Comparison of ENCODE assay signal across 18 cellular contexts in the genomic region with DNA sequence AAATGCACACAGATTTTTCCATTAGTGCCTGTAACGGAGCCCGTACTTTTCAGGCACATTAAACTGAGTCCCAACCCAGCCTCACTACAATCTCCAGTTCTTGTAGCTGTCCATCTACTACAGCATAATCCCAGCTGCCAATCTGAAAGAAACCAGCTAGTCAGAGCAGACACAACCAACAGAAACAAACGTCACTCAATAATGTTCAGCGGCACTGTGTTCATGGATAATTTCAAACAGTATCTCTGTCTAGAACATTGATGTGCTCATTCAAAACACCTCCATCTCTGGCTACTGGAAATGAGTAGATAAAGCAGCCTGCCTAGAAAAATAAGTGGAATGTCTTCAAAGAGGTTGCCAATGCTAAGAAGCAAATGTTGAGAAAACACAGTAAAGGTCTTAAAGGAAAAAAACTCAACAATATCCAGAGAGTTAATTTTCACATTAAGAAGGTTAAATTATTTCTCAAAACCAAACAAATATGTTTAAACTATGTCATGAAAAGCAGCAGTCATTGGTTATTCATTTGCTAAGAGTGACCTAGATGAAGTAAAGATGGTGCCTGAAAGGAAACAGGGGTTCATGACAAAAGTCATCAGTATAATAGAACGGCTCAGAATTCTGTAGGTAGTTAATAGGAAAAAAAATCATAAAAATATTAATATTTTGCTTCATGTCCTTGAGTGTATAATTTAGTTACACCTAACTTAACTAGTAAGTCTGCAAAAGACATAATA.
"Had no signal": no experiment of that assay in that cellular context is flagged by ENCODE, and none has a peak within 500 bp of the region (broad histone marks: within the 10 kb centered on the region; RNA-seq: fewer than 3 reads in every experiment).

No MANE protein-coding gene starts in this region.

- H3K27ac ChIP-seq: dorsolateral prefrontal cortex, epithelial cell of prostate, right atrium auricular region, tibial nerve, uterus had no signal

- FAIRE-seq: small intestine had no signal

- H3K27me3 ChIP-seq: dorsolateral prefrontal cortex, right atrium auricular region, tibial nerve, uterus had no signal

- DNase-seq: activated CD4-positive, alpha-beta memory T cell treated with anti-CD3 and anti-CD28 coated beads, Interleukin-2, amount 10 ng/mL, durations not matched to agents 7 days and 5 days; activated CD8-positive, alpha-beta memory T cell treated with anti-CD3 and anti-CD28 coated beads, Interleukin-2, amount 10 ng/mL, durations not matched to agents 7 days and 5 days; activated naive CD4-positive, alpha-beta T cell; activated naive CD8-positive, alpha-beta T cell treated with anti-CD3 and anti-CD28 coated beads, Interleukin-2, amount 10 ng/mL, durations not matched to agents 7 days and 5 days; caudate nucleus; dorsolateral prefrontal cortex; endodermal cell; hypothalamus; small intestine; stimulated activated CD4-positive, alpha-beta T cell treated with anti-CD3 and anti-CD28 coated beads, Interleukin-15, amount 100 ng/mL, for 24 hours; stimulated activated CD4-positive, alpha-beta T cell treated with anti-CD3 and anti-CD28 coated beads, Interleukin-2, amount 100 ng/mL, for 48 hours; SW 1271; T-helper 2 cell; uterus had no signal

- H3K4me3 ChIP-seq: dorsolateral prefrontal cortex, lung, right atrium auricular region, tibial nerve, uterus had no signal

- ATAC-seq: activated CD8-positive, alpha-beta memory T cell treated with anti-CD3 and anti-CD28 coated beads, Interleukin-2, amount 10 ng/mL, durations not matched to agents 7 days and 5 days had no signal

- H3K36me3 ChIP-seq: right atrium auricular region, tibial nerve, uterus had no signal
